ENCODE assay signal across 9 cellular contexts in genomic region chr9:69773258-69773657, GRCh38. TPM values are rescaled to one million over a fixed set of nuclear protein-coding genes. Genes with fewer than 3 reads are reported as not detected.
"Had no signal": no experiment of that assay in that cellular context is flagged by ENCODE, and none has a peak within 500 bp of the region (broad histone marks: within the 10 kb centered on the region; RNA-seq: fewer than 3 reads in every experiment).

No MANE protein-coding gene starts in this region.

- FAIRE-seq: HTR-8/SVneo had no signal

- H3K27ac ChIP-seq: KMS-11 had no signal

- H3K4me3 ChIP-seq: GM23338 had no signal

- ATAC-seq: GM23338 had no signal

- H2AFZ ChIP-seq: GM23338 had no signal

- H3K9ac ChIP-seq: KMS-11 had no signal

- DNase-seq: H9, HCEC 1CT, Karpas-422, KBM-7 had no signal

- H3K4me2 ChIP-seq: GM23338, KMS-11 had no signal

RNA-seq across cellular contexts. Expression of gene CFAP95, which starts 47.4 kb away (rescaled TPM):
- total RNA-seq: H4, HT-29 had no signal
